10 cellular contexts compared by ENCODE assay signal in the genomic region with DNA sequence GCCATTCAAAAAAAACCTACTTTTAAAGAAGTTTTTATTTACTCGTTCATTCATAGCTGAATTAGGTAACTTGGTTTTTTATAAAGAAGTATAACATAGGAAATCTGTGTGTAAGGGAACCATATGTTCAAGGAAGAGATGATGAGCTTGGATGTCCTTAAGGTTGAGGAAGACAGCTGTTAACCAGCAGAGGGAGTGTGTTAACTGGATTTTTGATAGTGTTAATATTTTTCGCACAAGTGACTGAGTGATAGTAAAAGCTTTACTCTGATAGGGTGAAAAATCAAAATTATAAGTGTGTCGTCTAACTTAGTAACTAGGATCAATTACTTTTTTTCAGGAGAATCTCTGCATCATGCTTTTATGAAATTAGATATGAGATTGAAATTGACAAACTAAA.
DNase-seq lines count a peak whose midpoint lies in the region; ATAC-seq and TF ChIP-seq lines count a peak whose summit lies in the region.
"Had no signal": no experiment of that assay in that cellular context is flagged by ENCODE, and none has a peak within 500 bp of the region (broad histone marks: within the 10 kb centered on the region; RNA-seq: fewer than 3 reads in every experiment).

No MANE protein-coding gene starts in this region.

- H3K79me2 ChIP-seq in Karpas-422 (ENCODE audit: low read length), result no peaks in the 10 kb centered on the region

- H3K4me1 ChIP-seq in Caco-2 (no peaks in the 10 kb centered on the region), Karpas-422 (ENCODE audit: low read length) (no peaks in the 10 kb centered on the region), liver (ENCODE audit: control insufficient read depth in 4 of 4, insufficient read depth in 4 of 4, low read length in 3 of 4) (no peaks in the 10 kb centered on the region)

- no peaks in the 10 kb centered on the region for H3K9me2 ChIP-seq in Karpas-422 (replicated peaks; ENCODE audit: insufficient read depth, low read length)

- H3K27ac ChIP-seq in Karpas-422 (ENCODE audit: low read length) (no peak overlapping the region), VCaP (no peak overlapping the region), liver (ENCODE audit: low read depth in 1 of 2, low read length in 2 of 2) (no peak overlapping the region)

- DNase-seq in Caco-2, result peak in 1 of 2 experiments; percentile 33
- DNase-seq in Karpas-422, result peak; percentile 62
- no peak for DNase-seq in G401 (ENCODE audit: low spot score)
- no peak for DNase-seq in T-cell
- DNase-seq in stimulated activated CD4-positive, alpha-beta T cell treated with anti-CD3 and anti-CD28 coated beads, Interleukin-2, amount 100 ng/mL, for 24 hours, result no peak
- DNase-seq: activated CD8-positive, alpha-beta memory T cell treated with anti-CD3 and anti-CD28 coated beads, Interleukin-2, amount 50 U/mL, for 4 hours; NCI-H2029 treated with DMSO at 0.1 percent for 48 hours had no signal

- no TSS peak for BruUV-seq in Caco-2 (replicated peaks; lab: Mats Ljungman, UMichigan)

- no peaks in the 10 kb centered on the region for H4K20me1 ChIP-seq in Karpas-422 (ENCODE audit: insufficient read depth, low read depth, low read length)

- CTCF ChIA-PET in Caco-2 (lab: Charles Lee), result interaction anchor here (0.6 to 1.4 kb wide), 2 partner anchors 310 to 375 kb away, joined by 3 to 7 read pairs; no protein-coding TSS in a partner anchor
- CTCF ChIA-PET in T-cell (lab: Charles Lee), result no interaction called here

- H2AFZ ChIP-seq in Karpas-422 (ENCODE audit: low read length), result no peak overlapping the region

- in situ Hi-C loops in G401 (cut with HindIII; ENCODE audit: low sequenced_read_pairs), result no loop called here

- POLR2A ChIA-PET in Caco-2 (lab: Charles Lee), result no interaction called here
- POLR2A ChIA-PET in T-cell (lab: Charles Lee), result no interaction called here

- H3K36me3 Mint-ChIP-seq in Caco-2 (ENCODE audit: insufficient read depth, unreplicated experiment), result no peaks in the 10 kb centered on the region
- H3K36me3 Mint-ChIP-seq in T-cell, result no peaks in the 10 kb centered on the region

- TF ChIP-seq CTCF in Caco-2 (IDR thresholded peaks at IDR 0.05; ENCODE audit: insufficient read depth in 1 of 2, low read depth in 1 of 2, low read length in 1 of 2, severe bottlenecking in 1 of 2, unreplicated experiment in 1 of 2) (peak; percentile 62 to 71), VCaP (conservative IDR thresholded peaks at IDR 0.05) (peak; percentile 75), liver (IDR thresholded peaks at IDR 0.05; ENCODE audit: low read depth, low read length, missing input control) (no peak)

- H3K27me3 ChIP-seq in Caco-2 (replicated peaks; ENCODE audit: control insufficient read depth, insufficient read depth, low read length), result no peaks in the 10 kb centered on the region
- no peaks in the 10 kb centered on the region for H3K27me3 ChIP-seq in Karpas-422 (ENCODE audit: low read length)
- H3K27me3 ChIP-seq in liver (ENCODE audit: control insufficient read depth in 4 of 4, insufficient read depth in 4 of 4, low read length in 3 of 4), result peaks cover 0 to 4% (median under 1%) of the 10 kb centered on the region in 4 donors

- no peak for ATAC-seq in T-cell (replicated peaks in 1 of 4)
- ATAC-seq in GM21360 (IDR thresholded peaks at IDR 0.05; ENCODE audit: unreplicated experiment), result no peak

- H3K4me1 Mint-ChIP-seq in Caco-2 (ENCODE audit: low read depth, unreplicated experiment) (no peaks in the 10 kb centered on the region), T-cell (no peaks in the 10 kb centered on the region)

- intact Hi-C loops in Caco-2 (cut with micrococcal nuclease; ENCODE audit: unreplicated experiment), result loop anchor here (1.0 to 10.0 kb wide), 4 partner anchors 107 to 991 kb away; no protein-coding TSS in a partner anchor

- no peak overlapping the region for H3K4me3 Mint-ChIP-seq in Caco-2 (ENCODE audit: unreplicated experiment)
- no peak overlapping the region for H3K4me3 Mint-ChIP-seq in T-cell

- TF ChIP-seq RAD21 in liver (IDR thresholded peaks at IDR 0.05), result peak; percentile 44 to 47

- H3K27me3 Mint-ChIP-seq in Caco-2 (ENCODE audit: insufficient read depth, unreplicated experiment) (peaks cover 4% of the 10 kb centered on the region), T-cell (peaks cover 0 to 7% of the 10 kb centered on the region in 2 donors)

- H3K4me3 ChIP-seq in Caco-2 (ENCODE audit: low read depth, low read length) (no peak overlapping the region), Karpas-422 (ENCODE audit: low read length) (no peak overlapping the region), liver (ENCODE audit: low read depth in 1 of 3, low read length in 3 of 3) (no peak overlapping the region)

- H3K27ac Mint-ChIP-seq in Caco-2 (ENCODE audit: unreplicated experiment) (no peak overlapping the region), T-cell (no peak overlapping the region)

- H3K9me3 Mint-ChIP-seq in Caco-2 (ENCODE audit: unreplicated experiment) (peaks cover 50% of the 10 kb centered on the region), T-cell (peaks cover 3 to 7% (median 4%) of the 10 kb centered on the region in 3 donors)

- H3K36me3 ChIP-seq in Caco-2 (ENCODE audit: control insufficient read depth, insufficient read depth, low read length) (no peaks in the 10 kb centered on the region), Karpas-422 (ENCODE audit: insufficient read depth, low read length) (no peaks in the 10 kb centered on the region), liver (ENCODE audit: control insufficient read depth in 4 of 4, insufficient read depth in 3 of 4, low read depth in 1 of 4, low read length in 3 of 4) (no peaks in the 10 kb centered on the region)

- H3K4me2 ChIP-seq in Karpas-422 (ENCODE audit: low read depth, low read length, poor library complexity, severe bottlenecking), result no peak overlapping the region

- H3K9ac ChIP-seq in Karpas-422 (ENCODE audit: low read length), result no peak overlapping the region
- H3K9ac ChIP-seq in liver (ENCODE audit: low read depth in 1 of 2, low read length in 2 of 2), result no peak overlapping the region

- H3K9me3 ChIP-seq in Caco-2 (peaks cover 2% of the 10 kb centered on the region; the same call in 1 of the 2 replicates), Karpas-422 (ENCODE audit: low read length) (peaks cover 4% of the 10 kb centered on the region; the same call in 1 of the 2 replicates), liver (ENCODE audit: control insufficient read depth in 4 of 4, low read length in 3 of 4) (peaks cover 0 to 5% (median 2%) of the 10 kb centered on the region in 4 donors)

- 50% methylated on average over 3 of the region's 3 CpGs for WGBS in liver

TF ChIP-seq in liver, 16 proteins besides CTCF, POLR2A, EP300 and RAD21 (continues in another document):
- TF ChIP-seq GABPA (IDR thresholded peaks at IDR 0.05 in 1 of 2, conservative IDR thresholded peaks at IDR 0.05 in 1 of 2), result no peak
- no peak for TF ChIP-seq MAX (IDR thresholded peaks at IDR 0.05)
- no peak for TF ChIP-seq EGR1 (IDR thresholded peaks at IDR 0.05; ENCODE audit: low read depth in 2 of 2)
- TF ChIP-seq HNF4G (IDR thresholded peaks at IDR 0.05), result no peak
- TF ChIP-seq FOXA1 (IDR thresholded peaks at IDR 0.05), result no peak
- TF ChIP-seq REST (IDR thresholded peaks at IDR 0.05), result no peak
- no peak for TF ChIP-seq ZBTB33 (IDR thresholded peaks at IDR 0.05)
- no peak for TF ChIP-seq FOXA2 (IDR thresholded peaks at IDR 0.05)
- TF ChIP-seq, protein P1, sequence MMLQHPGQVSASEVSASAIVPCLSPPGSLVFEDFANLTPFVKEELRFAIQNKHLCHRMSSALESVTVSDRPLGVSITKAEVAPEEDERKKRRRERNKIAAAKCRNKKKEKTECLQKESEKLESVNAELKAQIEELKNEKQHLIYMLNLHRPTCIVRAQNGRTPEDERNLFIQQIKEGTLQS (IDR thresholded peaks at IDR 0.05), result no peak
- no peak for TF ChIP-seq NR2F2 (IDR thresholded peaks at IDR 0.05)
